In the genomic region with DNA sequence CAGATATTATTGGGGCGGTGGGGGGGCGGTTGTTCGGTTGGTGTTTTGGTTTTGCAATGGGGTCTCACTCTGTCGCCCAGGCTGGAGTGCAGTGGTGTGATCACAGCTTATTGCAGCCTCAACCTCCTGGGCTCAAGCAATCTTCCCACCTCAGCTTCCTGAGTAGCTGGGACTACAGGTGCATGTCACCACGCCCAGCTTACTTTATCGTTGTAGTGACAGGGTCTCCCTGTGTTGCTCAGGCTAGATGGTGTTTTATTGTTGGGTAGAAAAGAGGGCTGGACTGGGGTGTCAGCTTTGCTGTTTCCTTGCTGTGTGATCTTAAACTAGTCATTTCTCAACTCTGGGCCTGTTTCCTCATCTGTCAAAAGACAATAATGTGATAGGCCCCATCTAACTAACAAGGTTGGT, we compare ENCODE assay signal across 12 cellular contexts. TPM values are rescaled to one million over a fixed set of nuclear protein-coding genes. Genes with fewer than 3 reads are reported as not detected.
DNase-seq lines count a peak whose midpoint lies in the region; ATAC-seq and TF ChIP-seq lines count a peak whose summit lies in the region.
"Had no signal": no experiment of that assay in that cellular context is flagged by ENCODE, and none has a peak within 500 bp of the region (broad histone marks: within the 10 kb centered on the region; RNA-seq: fewer than 3 reads in every experiment).

No MANE protein-coding gene starts in this region.

- ATAC-seq in Panc1, result no peak
- no peak for ATAC-seq in GM19397 (IDR thresholded peaks at IDR 0.05; ENCODE audit: unreplicated experiment)
- ATAC-seq: PC-3 had no signal

- peak overlapping the region; percentile 98 for H3K27ac Mint-ChIP-seq in activated naive CD4-positive, alpha-beta T cell treated with anti-CD3 and anti-CD28 coated beads, Interleukin-2, amount 10 ng/mL, durations not matched to agents 7 days and 5 days

- H3K36me3 ChIP-seq in Panc1 (ENCODE audit: control insufficient read depth, insufficient read depth, low read length) (no peaks in the 10 kb centered on the region), adipocyte (ENCODE audit: control insufficient read depth, insufficient read depth, low read length, severe bottlenecking) (no peaks in the 10 kb centered on the region), thyroid gland (no peaks in the 10 kb centered on the region), vagina (no peaks in the 10 kb centered on the region)
- H3K36me3 ChIP-seq: colonic mucosa had no signal

- H3K27me3 ChIP-seq in Panc1 (ENCODE audit: control insufficient read depth, insufficient read depth, low read length) (no peaks in the 10 kb centered on the region), adipocyte (replicated peaks; ENCODE audit: control insufficient read depth, insufficient read depth, low read length) (no peaks in the 10 kb centered on the region), thyroid gland (no peaks in the 10 kb centered on the region), vagina (no peaks in the 10 kb centered on the region)
- H3K27me3 ChIP-seq: colonic mucosa, sigmoid colon had no signal

- CTCF ChIA-PET in activated naive CD4-positive, alpha-beta T cell treated with anti-CD3 and anti-CD28 coated beads, Interleukin-2, amount 10 ng/mL, durations not matched to agents 7 days and 5 days (lab: Charles Lee), result interaction anchor here (1.1 to 2.0 kb wide), 4 partner anchors 20 to 104 kb away, joined by 3 to 13 read pairs (median 4); no protein-coding TSS in a partner anchor
- CTCF ChIA-PET in Panc1 (lab: Charles Lee), result no interaction called here

- H3K36me3 Mint-ChIP-seq in activated naive CD4-positive, alpha-beta T cell treated with anti-CD3 and anti-CD28 coated beads, Interleukin-2, amount 10 ng/mL, durations not matched to agents 7 days and 5 days, result peaks cover 1% of the 10 kb centered on the region

- H3K27me3 Mint-ChIP-seq in activated naive CD4-positive, alpha-beta T cell treated with anti-CD3 and anti-CD28 coated beads, Interleukin-2, amount 10 ng/mL, durations not matched to agents 7 days and 5 days, result no peaks in the 10 kb centered on the region

- no TSS peak for BruUV-seq in Panc1 (replicated peaks; lab: Mats Ljungman, UMichigan)

- POLR2A ChIA-PET in Panc1 (lab: Charles Lee), result interaction anchor here (0.6 kb wide), 1 partner anchor 14 kb away, joined by 3 read pairs; no protein-coding TSS in a partner anchor

- H3K4me1 ChIP-seq in Panc1 (ENCODE audit: control insufficient read depth, insufficient read depth, low read length) (peaks cover 7% of the 10 kb centered on the region; the same call in 1 of the 2 replicates), adipocyte (ENCODE audit: control insufficient read depth, insufficient read depth, low read length) (peaks cover 10% of the 10 kb centered on the region), thyroid gland (peaks cover 27 to 35% of the 10 kb centered on the region in 2 donors), vagina (peaks cover 11% of the 10 kb centered on the region)
- H3K4me1 ChIP-seq: sigmoid colon had no signal

- no peaks in the 10 kb centered on the region for H3K9me3 Mint-ChIP-seq in activated naive CD4-positive, alpha-beta T cell treated with anti-CD3 and anti-CD28 coated beads, Interleukin-2, amount 10 ng/mL, durations not matched to agents 7 days and 5 days

- peak overlapping the region; percentile 1 for H3K4me3 Mint-ChIP-seq in activated naive CD4-positive, alpha-beta T cell treated with anti-CD3 and anti-CD28 coated beads, Interleukin-2, amount 10 ng/mL, durations not matched to agents 7 days and 5 days

- TF ChIP-seq POLR2A in thyroid gland (IDR thresholded peaks at IDR 0.05), result no peak
- TF ChIP-seq POLR2A in vagina (IDR thresholded peaks at IDR 0.05), result no peak

- peak overlapping the region; percentile 36; the same call in 1 of the 2 replicates for H3K27ac ChIP-seq in Panc1 (ENCODE audit: low read length)
- peak overlapping the region; percentile 66 to 95 (median 78) for H3K27ac ChIP-seq in thyroid gland
- no peak overlapping the region for H3K27ac ChIP-seq in vagina
- H3K27ac ChIP-seq: colonic mucosa, sigmoid colon had no signal

- H3K4me3 ChIP-seq in Panc1 (ENCODE audit: low read depth in 2 of 2, low read length in 2 of 2), result no peak overlapping the region
- H3K4me3 ChIP-seq in adipocyte (ENCODE audit: low read length), result no peak overlapping the region
- H3K4me3 ChIP-seq in thyroid gland (replicated peaks in 1 of 3), result no peak overlapping the region
- H3K4me3 ChIP-seq in vagina, result no peak overlapping the region
- H3K4me3 ChIP-seq: colonic mucosa, sigmoid colon had no signal

- WGBS in thyroid gland, 2 donors, result 84 to 88% methylated on average over 6 of the region's 6 CpGs

- peak overlapping the region; percentile 6 for H3K9ac ChIP-seq in adipocyte (ENCODE audit: low read length)

- TF ChIP-seq CTCF in Panc1 (IDR thresholded peaks at IDR 0.05) (no peak), thyroid gland (IDR thresholded peaks at IDR 0.05) (no peak), vagina (IDR thresholded peaks at IDR 0.05) (no peak)

- no peaks in the 10 kb centered on the region for H3K9me3 ChIP-seq in Panc1 (ENCODE audit: control insufficient read depth, insufficient read depth, low read depth, low read length)
- no peaks in the 10 kb centered on the region for H3K9me3 ChIP-seq in adipocyte (ENCODE audit: control insufficient read depth, low read length)
- H3K9me3 ChIP-seq in thyroid gland, result no peaks in the 10 kb centered on the region
- H3K9me3 ChIP-seq in vagina, result no peaks in the 10 kb centered on the region
- H3K9me3 ChIP-seq: colonic mucosa, sigmoid colon had no signal

- peaks cover 64% of the 10 kb centered on the region for H3K4me1 Mint-ChIP-seq in activated naive CD4-positive, alpha-beta T cell treated with anti-CD3 and anti-CD28 coated beads, Interleukin-2, amount 10 ng/mL, durations not matched to agents 7 days and 5 days

- in situ Hi-C loops in Panc1 (cut with HindIII; ENCODE audit: low pct_unique_long_range_greater_than_20kb, low sequenced_read_pairs), result no loop called here

- peak; percentile 54 for DNase-seq in activated naive CD4-positive, alpha-beta T cell treated with anti-CD3 and anti-CD28 coated beads, Interleukin-2, amount 10 ng/mL, durations not matched to agents 7 days and 5 days
- DNase-seq in activated naive CD4-positive, alpha-beta T cell treated with anti-CD3 and anti-CD28 coated beads, Interleukin-2, amount 50 U/mL, for 16 hours, result no peak
- no peak for DNase-seq in Panc1 (ENCODE audit: low read depth, low spot score)
- DNase-seq in adipocyte (ENCODE audit: low read depth), result no peak
- no peak for DNase-seq in thyroid gland
- no peak for DNase-seq in NCI-H226
- DNase-seq in vagina (ENCODE audit: extremely low spot score in 2 of 2), result no peak
- DNase-seq: colonic mucosa, NCI-H187 treated with DMSO at 0.1 percent for 48 hours, sigmoid colon had no signal

- intact Hi-C loops in Panc1 (cut with micrococcal nuclease; ENCODE audit: unreplicated experiment) (no loop called here), thyroid gland (cut with DNase I) (no loop called here), vagina (cut with DNase I) (no loop called here)

RNA-seq across cellular contexts. Expression of a gene that starts 17.5 kb away (rescaled TPM):
- total RNA-seq in Panc1 (2021; ENCODE audit: unreplicated experiment) (788 TPM), thyroid gland (100 to 1,000 TPM; 228 to 375 (median 275) TPM), vagina (333 TPM)
- polyA plus RNA-seq in Panc1 (2012; ENCODE audit: insufficient read length), result 1,068 TPM
